Comparison of ENCODE assay signal across 29 cellular contexts in the genomic region with DNA sequence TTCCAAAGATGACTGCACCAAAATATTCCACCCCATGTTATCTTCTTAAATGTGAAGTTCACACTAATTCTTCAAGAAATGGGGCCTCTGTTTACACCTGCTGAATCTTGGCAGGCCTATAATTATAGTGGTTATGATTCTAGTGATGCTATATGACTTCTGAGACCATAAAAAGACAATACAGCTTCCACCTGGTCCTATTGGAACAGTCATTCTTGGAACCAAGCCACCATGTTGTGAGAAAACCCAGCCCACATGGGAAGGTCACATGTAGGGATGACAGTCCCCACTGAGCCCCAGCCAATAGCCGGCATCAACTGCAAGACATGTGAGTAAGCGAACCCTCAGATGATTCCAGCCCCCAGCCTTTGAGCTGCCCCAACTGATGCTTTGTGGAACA.
"Had no signal": no experiment of that assay in that cellular context is flagged by ENCODE, and none has a peak within 500 bp of the region (broad histone marks: within the 10 kb centered on the region; RNA-seq: fewer than 3 reads in every experiment).

No MANE protein-coding gene starts in this region.

- DNase-seq: Kasumi-1, KG1, MG63, NCI-H1048, NCI-H1092 treated with DMSO at 0.1 percent for 48 hours, NCI-H1417, NCI-H1436, NCI-H146, NCI-H1694, NCI-H187, NCI-H1930, NCI-H2029 treated with DMSO at 0.1 percent for 48 hours, NCI-H2081 treated with DMSO at 0.1 percent for 48 hours, NCI-H2107, NCI-H2171, NCI-H226, NCI-H446 treated with DMSO at 0.1 percent for 48 hours, NCI-H510A, NCI-H524, NCI-H526, NCI-H774, PC-9, SHP77, SIG-M5, SJCRH30, T-cell had no signal

- ATAC-seq: Panc1, Right ventricle myocardium inferior, SK-N-SH treated with all-trans-retinoic acid at 6 μM for 48 hours, T-cell had no signal
